20 cellular contexts compared by ENCODE assay signal in genomic region chr11:45577755-45578154, GRCh38.
"Had no signal": no experiment of that assay in that cellular context is flagged by ENCODE, and none has a peak within 500 bp of the region (broad histone marks: within the 10 kb centered on the region; RNA-seq: fewer than 3 reads in every experiment).

No MANE protein-coding gene starts in this region.

- H3K27me3 ChIP-seq: body of pancreas, upper lobe of left lung had no signal

- H3K9me3 ChIP-seq: body of pancreas, left lung, prostate gland, spleen, upper lobe of left lung had no signal

- H3K36me3 ChIP-seq: cardiac muscle cell, left lung, prostate gland, spleen, upper lobe of left lung had no signal

- H3K27ac ChIP-seq: body of pancreas, cardiac muscle cell, left lung, prostate gland, spleen, upper lobe of left lung, VCaP had no signal

- DNase-seq: activated CD4-positive, alpha-beta T cell treated with anti-CD3 and anti-CD28 coated beads, Interleukin-2, amount 10 ng/mL, durations not matched to agents 7 days and 5 days; activated CD4-positive, CD25-positive, alpha-beta regulatory T cell treated with anti-CD3 and anti-CD28 coated beads, Interleukin-2, amount 50 U/mL, for 72 hours; activated CD8-positive, alpha-beta memory T cell treated with anti-CD3 and anti-CD28 coated beads, Interleukin-2, amount 10 ng/mL, durations not matched to agents 7 days and 5 days; activated CD8-positive, alpha-beta T cell treated with anti-CD3 and anti-CD28 coated beads for 36 hours; activated effector memory CD4-positive, alpha-beta T cell treated with anti-CD3 and anti-CD28 coated beads, Interleukin-2, amount 50 U/mL, for 16 hours; activated naive CD4-positive, alpha-beta T cell treated with anti-CD3 and anti-CD28 coated beads, Interleukin-2, amount 50 U/mL, for 16 hours; activated naive CD8-positive, alpha-beta T cell treated with anti-CD3 and anti-CD28 coated beads, Interleukin-2, amount 50 U/mL, for 24 hours; activated T-cell treated with anti-CD3 and anti-CD28 coated beads for 4 hours; body of pancreas; left lung; natural killer cell; stimulated activated CD4-positive, alpha-beta T cell treated with anti-CD3 and anti-CD28 coated beads, Interleukin-4, amount 100 ng/mL, for 1 hour; stimulated activated naive CD4-positive, alpha-beta T cell treated with Interleukin-2 at 50 U/mL for 16 hours; T-cell; upper lobe of left lung had no signal

- H3K4me3 ChIP-seq: body of pancreas, cardiac muscle cell, left lung, lung, prostate gland, spleen, upper lobe of left lung had no signal

- H3K4me1 ChIP-seq: body of pancreas, left lung, prostate gland, spleen, upper lobe of left lung had no signal
